ENCODE assay signal across 8 cellular contexts in genomic region chr20:43459022-43459942, GRCh38. TPM values are rescaled to one million over a fixed set of nuclear protein-coding genes. Genes with fewer than 3 reads are reported as not detected.
DNase-seq lines count a peak whose midpoint lies in the region; ATAC-seq and TF ChIP-seq lines count a peak whose summit lies in the region.

No MANE protein-coding gene starts in this region.

- TSS peak; percentile 57 for BruUV-seq in HCT116 (replicated peaks; lab: Mats Ljungman, UMichigan)

- TF ChIP-seq CTCF in HCT116 (IDR thresholded peaks at IDR 0.05 in 2 of 3, conservative IDR thresholded peaks at IDR 0.05 in 1 of 3; ENCODE audit: borderline replicate concordance in 1 of 3, insufficient read depth in 1 of 3, low read depth in 2 of 3, low read length in 2 of 3) = no peak

- ATAC-seq in HCT116 = no peak
- no peak for ATAC-seq in HG02870 (IDR thresholded peaks at IDR 0.05; ENCODE audit: unreplicated experiment)
- no peak for ATAC-seq in GM19324 (IDR thresholded peaks at IDR 0.05; ENCODE audit: low FRiP score, unreplicated experiment)

- H3K4me2 ChIP-seq in HCT116 (ENCODE audit: low read length) = peak overlapping the region; percentile 86

- H3K36me3 ChIP-seq in HCT116 (ENCODE audit: control insufficient read depth in 1 of 2, insufficient read depth in 2 of 2, low read length in 2 of 2) = peaks cover 50 to 53% of the 10 kb centered on the region in 2 experiments

- intact Hi-C loops in HCT116 (cut with micrococcal nuclease) = no loop called here

- peaks cover 7% of the 10 kb centered on the region for H3K27me3 Mint-ChIP-seq in T-helper 2 cell treated with Interferon-gamma antibody and Interleukin-4, amounts not matched to agents 5 μg/mL and 100 μg/mL, for 36 hours (ENCODE audit: low read depth)

- no peak for TF ChIP-seq RAD21 in HCT116 (IDR thresholded peaks at IDR 0.05; ENCODE audit: low read depth)

- peak overlapping the region; percentile 95 for H3K4me3 Mint-ChIP-seq in T-helper 2 cell treated with Interferon-gamma antibody and Interleukin-4, amounts not matched to agents 5 μg/mL and 100 μg/mL, for 36 hours

- peaks cover 65% of the 10 kb centered on the region for H3K79me2 ChIP-seq in HCT116 (ENCODE audit: insufficient read depth, low read length)

- no peak overlapping the region for H2AFZ ChIP-seq in HCT116 (ENCODE audit: low read depth, low read length, poor library complexity, severe bottlenecking)

- no peaks in the 10 kb centered on the region for H3K9me2 ChIP-seq in HCT116 (ENCODE audit: insufficient read depth)

- H3K9ac ChIP-seq in HCT116 (ENCODE audit: low read length) = peak overlapping the region; percentile 99

- H3K4me1 ChIP-seq in HCT116 (ENCODE audit: control insufficient read depth in 1 of 2, insufficient read depth in 2 of 2, low read length in 2 of 2) = peaks cover 5 to 15% of the 10 kb centered on the region in 2 experiments; a peak in 3 of 4 replicates

- RAD21 ChIA-PET in HCT116 (lab: Charles Lee; ENCODE audit: low non-redundant PET in 1 of 2, low total read pairs in 2 of 2, uncharacterized antibody in 2 of 2, unreplicated experiment in 2 of 2) = no interaction called here

- POLR2A ChIA-PET in HCT116 (lab: Charles Lee) = interaction anchor here (0.7 to 3.6 kb wide), 4 partner anchors 48 to 276 kb away, joined by 3 to 22 read pairs (median 4); partner anchors contain the start of genes IFT52 and L3MBTL1

- H3K27ac Mint-ChIP-seq in T-helper 2 cell treated with Interferon-gamma antibody and Interleukin-4, amounts not matched to agents 5 μg/mL and 100 μg/mL, for 36 hours = peak overlapping the region; percentile 79

- no peaks in the 10 kb centered on the region for H3K27me3 ChIP-seq in HCT116 (ENCODE audit: insufficient read depth, low read length)

- TF ChIP-seq POLR2A in HCT116 (IDR thresholded peaks at IDR 0.05; ENCODE audit: borderline replicate concordance, extremely low read depth, insufficient read depth, insufficient read length) (no peak), erythroblast (IDR thresholded peaks at IDR 0.05; ENCODE audit: low read length) (peak; percentile 3)

- no peaks in the 10 kb centered on the region for H3K9me3 ChIP-seq in HCT116 (ENCODE audit: control insufficient read depth in 1 of 2, insufficient read depth in 1 of 2, low read depth in 1 of 2, low read length in 2 of 2)

- DNase-seq in HCT116 (ENCODE audit: low read depth, low spot score) (no peak), erythroblast (lab: John Stamatoyannopoulos, UW) (peak; percentile 66 to 67), pons (ENCODE audit: low spot score) (peak; percentile 11), hippocampal formation (lab: John Stamatoyannopoulos, UW) (no peak)
- DNase-seq in T-helper 2 cell treated with Interferon-gamma antibody and Interleukin-4, amounts not matched to agents 5 μg/mL and 100 μg/mL, for 36 hours (ENCODE audit: low spot score) = no peak
- DNase-seq in stimulated activated CD4-positive, alpha-beta T cell treated with anti-CD3 and anti-CD28 coated beads, Interleukin-4, amount 100 ng/mL, for 4 hours = no peak

- peaks cover 56% of the 10 kb centered on the region for H3K36me3 Mint-ChIP-seq in T-helper 2 cell treated with Interferon-gamma antibody and Interleukin-4, amounts not matched to agents 5 μg/mL and 100 μg/mL, for 36 hours (ENCODE audit: low read depth)

- H3K4me1 Mint-ChIP-seq in T-helper 2 cell treated with Interferon-gamma antibody and Interleukin-4, amounts not matched to agents 5 μg/mL and 100 μg/mL, for 36 hours (ENCODE audit: low read depth) = peaks cover 26% of the 10 kb centered on the region

- H3K4me3 ChIP-seq in HCT116 (replicated peaks in 1 of 2; ENCODE audit: low read depth in 1 of 2, low read length in 2 of 2) = peak overlapping the region; percentile 82 to 83

- CTCF ChIA-PET in HCT116 (lab: Charles Lee) = interaction anchor here (2.3 kb wide), 1 partner anchor 11 kb away, joined by 20 read pairs; no protein-coding TSS in a partner anchor

- H4K20me1 ChIP-seq in HCT116 (ENCODE audit: insufficient read depth) = peaks cover 45% of the 10 kb centered on the region

- no peaks in the 10 kb centered on the region for H3K9me3 Mint-ChIP-seq in T-helper 2 cell treated with Interferon-gamma antibody and Interleukin-4, amounts not matched to agents 5 μg/mL and 100 μg/mL, for 36 hours

- no peak overlapping the region; the same call in 1 of the 2 replicates for H3K27ac ChIP-seq in HCT116 (ENCODE audit: low read depth, low read length)

TF ChIP-seq in HCT116, 20 proteins besides CTCF, POLR2A, EP300 and RAD21:
- TF ChIP-seq CBX3 (IDR thresholded peaks at IDR 0.05; ENCODE audit: low read depth) = no peak
- TF ChIP-seq SRF (IDR thresholded peaks at IDR 0.05; ENCODE audit: low read depth) = no peak
- no peak for TF ChIP-seq EGR1 (IDR thresholded peaks at IDR 0.05; ENCODE audit: low read depth)
- no peak for TF ChIP-seq MAX (IDR thresholded peaks at IDR 0.05)
- TF ChIP-seq CEBPB (IDR thresholded peaks at IDR 0.05; ENCODE audit: low read depth) = no peak
- no peak for TF ChIP-seq ATF3 (IDR thresholded peaks at IDR 0.05)
- no peak for TF ChIP-seq YY1 (IDR thresholded peaks at IDR 0.05; ENCODE audit: extremely low read depth, insufficient replicate concordance, low read depth, low read length)
- TF ChIP-seq EZH2phosphoT487 (IDR thresholded peaks at IDR 0.05; ENCODE audit: borderline replicate concordance) = no peak
- TF ChIP-seq ZFX (IDR thresholded peaks at IDR 0.05) = no peak
- no peak for TF ChIP-seq SP1 (IDR thresholded peaks at IDR 0.05; ENCODE audit: low read depth)

RNA-seq across cellular contexts. Expression of gene SRSF6, which starts 1.6 kb away (rescaled TPM):
- 242 TPM for total RNA-seq in HCT116 (2021; ENCODE audit: unreplicated experiment)
- 106 and 122 TPM in 2 replicates for polyA plus RNA-seq in HCT116 (2012)

RNA-seq across cellular contexts. Expression of gene L3MBTL1, which starts 48.2 kb away (rescaled TPM):
- total RNA-seq in HCT116 (2021; ENCODE audit: unreplicated experiment) = 21.6 TPM
- 5.6 and 7.1 TPM in 2 replicates for polyA plus RNA-seq in HCT116 (2012)

Comparison
In these comparisons a context has a peak if more than half of its experiments do, and no peak if none do; other contexts are left out.
1. DNase-seq: peak in erythroblast (2 of 2) and pons (single experiment); none in HCT116 (single experiment), T-helper 2 cell treated with Interferon-gamma antibody and Interleukin-4, amounts not matched to agents 5 μg/mL and 100 μg/mL, for 36 hours (single experiment), hippocampal formation (0 of 2) and stimulated activated CD4-positive, alpha-beta T cell treated with anti-CD3 and anti-CD28 coated beads, Interleukin-4, amount 100 ng/mL, for 4 hours (0 of 2).